In the genomic region with DNA sequence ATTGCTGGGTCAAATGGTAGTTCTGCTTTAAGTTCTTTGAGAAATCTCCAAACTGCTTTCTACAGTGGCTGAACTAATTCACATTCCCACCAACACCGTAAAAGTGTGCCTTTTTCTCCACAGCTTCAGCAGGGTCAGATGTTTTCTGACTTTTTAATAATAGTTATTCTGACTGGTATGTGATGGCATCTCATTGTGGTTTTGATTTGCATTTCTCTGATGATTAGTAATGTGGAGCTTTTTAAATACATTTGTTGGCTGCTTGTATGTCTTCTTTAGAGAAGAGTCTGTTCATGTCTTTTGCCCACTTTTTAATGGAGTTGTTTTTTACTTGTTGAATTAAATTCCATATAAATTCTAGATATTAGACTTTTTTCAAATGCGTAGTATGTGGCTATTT, we compare ENCODE assay signal across 24 cellular contexts.
DNase-seq lines count a peak whose midpoint lies in the region; TF ChIP-seq lines count a peak whose summit lies in the region.
"Had no signal": no experiment of that assay in that cellular context is flagged by ENCODE, and none has a peak within 500 bp of the region (broad histone marks: within the 10 kb centered on the region; RNA-seq: fewer than 3 reads in every experiment).

No MANE protein-coding gene starts in this region.

- H3K27ac ChIP-seq in VCaP, result peak overlapping the region; percentile 47; the same call in 1 of the 2 replicates
- H3K27ac ChIP-seq in tibial artery, result no peak overlapping the region
- H3K27ac ChIP-seq: cardiac muscle cell, neural progenitor cell, prostate gland, skin epidermis had no signal

- no peak for TF ChIP-seq CTCF in VCaP (conservative IDR thresholded peaks at IDR 0.05)
- TF ChIP-seq CTCF in fibroblast of mammary gland (conservative IDR thresholded peaks at IDR 0.05; ENCODE audit: control insufficient read depth, insufficient read depth, low read depth, low read length), result no peak
- no peak for TF ChIP-seq CTCF in tibial artery (IDR thresholded peaks at IDR 0.05)

- intact Hi-C loops in tibial artery (cut with DNase I; ENCODE audit: low total_unique reads), result no loop called here

- H3K4me3 ChIP-seq in fibroblast of mammary gland (ENCODE audit: control insufficient read depth, low read depth, low read length) (no peak overlapping the region), tibial artery (no peak overlapping the region)
- H3K4me3 ChIP-seq: cardiac muscle cell, neural progenitor cell, prostate gland, skin epidermis had no signal

- peak; percentile 18 for DNase-seq in GM04504 (ENCODE audit: low read depth)
- peak; percentile 68 for DNase-seq in fibroblast of mammary gland (ENCODE audit: low read depth)
- peak; percentile 38 for DNase-seq in renal cortical epithelial cell (ENCODE audit: low read depth)
- no peak for DNase-seq in NCI-H510A (lab: John Stamatoyannopoulos, UW)
- DNase-seq in NCI-H526 (lab: John Stamatoyannopoulos, UW), result no peak
- no peak for DNase-seq in tibial artery
- DNase-seq: activated CD4-positive, alpha-beta T cell treated with anti-CD3 and anti-CD28 coated beads, Interleukin-2, amount 10 ng/mL, durations not matched to agents 7 days and 5 days; activated naive CD8-positive, alpha-beta T cell treated with anti-CD3 and anti-CD28 coated beads for 36 hours; AML-193; COR-L47; dermis blood vessel endothelial cell; midbrain; NCI-H1417 treated with DMSO at 0.1 percent for 48 hours; NCI-H2171; NCI-H82; Right ventricle myocardium superior; stimulated activated CD4-positive, alpha-beta T cell treated with anti-CD3 and anti-CD28 coated beads, Interleukin-2, amount 100 ng/mL, for 24 hours; stimulated activated naive B cell treated with anti-CD40 and anti-IgM and Interleukin-4, amounts not matched to agents 10 μg/mL and 1 μg/mL and 100 μg/mL, for 72 hours; T-helper 1 cell had no signal

- H3K36me3 ChIP-seq in tibial artery, result no peaks in the 10 kb centered on the region
- H3K36me3 ChIP-seq: cardiac muscle cell, neural progenitor cell, prostate gland had no signal

- H3K4me1 ChIP-seq in tibial artery, result peaks cover 0 to 9% (median 0%) of the 10 kb centered on the region in 4 donors
- H3K4me1 ChIP-seq: neural progenitor cell, prostate gland had no signal

- no peaks in the 10 kb centered on the region for H3K9me3 ChIP-seq in tibial artery
- H3K9me3 ChIP-seq: prostate gland had no signal

- H3K27me3 ChIP-seq in tibial artery, result no peaks in the 10 kb centered on the region
- H3K27me3 ChIP-seq: cardiac muscle cell, neural progenitor cell had no signal

Comparison
In these comparisons a context has a peak if more than half of its experiments do, and no peak if none do; other contexts are left out.
1. DNase-seq: peak in GM04504 (single experiment), fibroblast of mammary gland (single experiment) and renal cortical epithelial cell (single experiment); none in NCI-H510A (single experiment), NCI-H526 (0 of 2) and tibial artery (0 of 2).